8 cellular contexts compared by ENCODE assay signal in genomic region chr1:23019094-23019850, GRCh38. TPM values are rescaled to one million over a fixed set of nuclear protein-coding genes. Genes with fewer than 3 reads are reported as not detected.
DNase-seq lines count a peak whose midpoint lies in the region; ATAC-seq and TF ChIP-seq lines count a peak whose summit lies in the region.

KDM1A (plus strand) TSS chr1:23019468; CDS start chr1:23019597, 129 bp downstream.

- H3K4ac ChIP-seq in IMR-90 (ENCODE audit: low read depth, low read length) = peak within 1 kb of the TSS; percentile 84

- H3K4me1 ChIP-seq in IMR-90 (ENCODE audit: control insufficient read depth, insufficient read depth, low read length) = peaks cover 2% of the 10 kb centered on the region; the same call in 1 of the 2 replicates
- peaks cover 24% of the 10 kb centered on the region; the same call in 1 of the 2 replicates for H3K4me1 ChIP-seq in PC-3 (ENCODE audit: insufficient read depth, low read length)

- H3K4me3 ChIP-seq in IMR-90 (ENCODE audit: insufficient read depth, low read depth, low read length) (peak within 1 kb of the TSS; percentile 59), PC-3 (ENCODE audit: low read length) (peak within 1 kb of the TSS; percentile 94)

- H3K79me2 ChIP-seq in PC-3 (ENCODE audit: low read length) = peaks cover 54% of the 10 kb centered on the region

- 1% methylated on average over 26 of the region's 84 CpGs; no CpG with 5 or more reads in 1 of the 2 experiments for WGBS in IMR-90 (ENCODE audit: extremely low coverage in 2 of 2, insufficient read length in 1 of 2), 2 experiments

- POLR2A ChIA-PET in IMR-90 (lab: Charles Lee; ENCODE audit: unreplicated experiment) (interaction anchor here (1.0 kb wide), 1 partner anchor 24 kb away, joined by 3 read pairs; no protein-coding TSS in a partner anchor), PC-3 (lab: Charles Lee; ENCODE audit: unreplicated experiment) (interaction anchor here (0.5 to 0.6 kb wide), 3 partner anchors 23 to 1580 kb away, joined by 3 to 4 read pairs (median 3); no protein-coding TSS in a partner anchor)

- H3K9me1 ChIP-seq in IMR-90 (ENCODE audit: insufficient read depth, low read length) = no peaks in the 10 kb centered on the region

- peaks cover 0 to 35% of the 10 kb centered on the region in 2 experiments; a peak in 2 of 4 replicates for H3K79me1 ChIP-seq in IMR-90 (ENCODE audit: low read depth in 1 of 2, low read length in 2 of 2)

- H3K56ac ChIP-seq in IMR-90 (ENCODE audit: extremely low read depth, insufficient read depth, low read length) = peak within 1 kb of the TSS; percentile 70; the same call in 1 of the 2 replicates

- H4K5ac ChIP-seq in IMR-90 (ENCODE audit: low read depth, low read length) = peak within 1 kb of the TSS; percentile 87

- H2AK5ac ChIP-seq in IMR-90 (ENCODE audit: low read depth, low read length) = peak within 1 kb of the TSS; percentile 62

- H3K27ac ChIP-seq in IMR-90 (ENCODE audit: insufficient read depth, low read length) (peak within 1 kb of the TSS; percentile 67), PC-3 (ENCODE audit: low read length) (peak within 1 kb of the TSS; percentile 79), epithelial cell of prostate (peak within 1 kb of the TSS; percentile 60)

- in situ Hi-C loops in IMR-90 (cut with MboI; ENCODE audit: low sequenced_read_pairs) = no loop called here

- CTCF ChIA-PET in IMR-90 (lab: Yijun Ruan, JAX) = interaction anchor here (0.6 kb wide), 1 partner anchor 467 kb away, joined by 3 read pairs; no protein-coding TSS in a partner anchor
- CTCF ChIA-PET in PC-3 (lab: Charles Lee) = interaction anchor here (0.5 kb wide), 3 partner anchors 8 to 187 kb away, joined by 3 to 4 read pairs (median 3); no protein-coding TSS in a partner anchor

- H2BK5ac ChIP-seq in IMR-90 (ENCODE audit: low read depth, low read length, poor library complexity, severe bottlenecking) = peak within 1 kb of the TSS; percentile 82

- intact Hi-C loops in IMR-90 (cut with micrococcal nuclease) = no loop called here
- intact Hi-C loops in PC-3 (cut with micrococcal nuclease) = loop anchor here (1.0 kb wide), 1 partner anchor 8 kb away; no protein-coding TSS in a partner anchor

- no peaks in the 10 kb centered on the region for H3K27me3 ChIP-seq in IMR-90 (ENCODE audit: control insufficient read depth, insufficient read depth, low read length)
- H3K27me3 ChIP-seq in PC-3 (ENCODE audit: low read length) = no peaks in the 10 kb centered on the region

- H3K36me3 ChIP-seq in IMR-90 (ENCODE audit: control insufficient read depth, insufficient read depth, low read length) = no peaks in the 10 kb centered on the region
- H3K36me3 ChIP-seq in PC-3 (ENCODE audit: low read depth, low read length) = peaks cover 11% of the 10 kb centered on the region; the same call in 1 of the 2 replicates

- H2AK9ac ChIP-seq in IMR-90 (replicated peaks; ENCODE audit: low read depth, low read length, poor library complexity) = peak within 1 kb of the TSS; percentile 35

- ATAC-seq in GM21528 (IDR thresholded peaks at IDR 0.05; ENCODE audit: low FRiP score, unreplicated experiment) (peak; percentile 88), IMR-90 (ENCODE audit: low read depth) (peak; percentile 99), PC-3 (peak; percentile 95)

- peak within 1 kb of the TSS; percentile 88 for H3K9ac ChIP-seq in IMR-90 (ENCODE audit: low read depth, low read length)
- H3K9ac ChIP-seq in PC-3 (ENCODE audit: low read length) = peak within 1 kb of the TSS; percentile 97

- peaks cover 34% of the 10 kb centered on the region for H4K20me1 ChIP-seq in IMR-90 (ENCODE audit: insufficient read depth, low read length)
- peaks cover 39% of the 10 kb centered on the region for H4K20me1 ChIP-seq in PC-3 (ENCODE audit: low read length)

- H3K14ac ChIP-seq in IMR-90 (replicated peaks; ENCODE audit: low read depth, low read length) = peak within 1 kb of the TSS; percentile 84

- TF ChIP-seq RAD21 in IMR-90 (IDR thresholded peaks at IDR 0.05; ENCODE audit: low read length) = no peak

- H2BK15ac ChIP-seq in IMR-90 (ENCODE audit: low read depth, low read length) = no peak within 1 kb of the TSS

- H3K4me2 ChIP-seq in IMR-90 (ENCODE audit: low read depth, low read length) (peak within 1 kb of the TSS; percentile 98), PC-3 (ENCODE audit: low read length) (peak within 1 kb of the TSS; percentile 98)

- H3K9me3 ChIP-seq in IMR-90 (ENCODE audit: control insufficient read depth, insufficient read depth, low read length) (no peaks in the 10 kb centered on the region), PC-3 (ENCODE audit: low read length) (no peaks in the 10 kb centered on the region)

- TF ChIP-seq CTCF in IMR-90 (conservative IDR thresholded peaks at IDR 0.05; ENCODE audit: low read depth, low read length) (peak; percentile 54), PC-3 (conservative IDR thresholded peaks at IDR 0.05; ENCODE audit: low read depth, low read length) (no peak)

- peak within 1 kb of the TSS; percentile 89 to 99 for H4K8ac ChIP-seq in IMR-90 (ENCODE audit: low read depth in 2 of 2, low read length in 2 of 2)

- no peak within 1 kb of the TSS for H2BK20ac ChIP-seq in IMR-90 (ENCODE audit: low read depth, low read length)

- BruUV-seq in IMR-90 (replicated peaks; lab: Mats Ljungman, UMichigan) (no TSS peak), PC-3 (replicated peaks; lab: Mats Ljungman, UMichigan) (TSS peak; percentile 94)

- H4K91ac ChIP-seq in IMR-90 (ENCODE audit: insufficient read depth, low read depth, low read length) = peak within 1 kb of the TSS; percentile 48; the same call in 1 of the 2 replicates

- H3K18ac ChIP-seq in IMR-90 (ENCODE audit: low read depth, low read length) = peak within 1 kb of the TSS; percentile 20

- DNase-seq in DMS153 treated with DMSO at 0.1 percent for 48 hours (lab: John Stamatoyannopoulos, UW; ENCODE audit: unreplicated experiment) = peak; percentile 93
- DNase-seq in IMR-90 = peak; percentile 97
- peak; percentile 98 for DNase-seq in PC-3
- DNase-seq in activated T-cell treated with anti-CD3 and anti-CD28 coated beads for 48 hours (ENCODE audit: low read depth) = peak; percentile 94
- DNase-seq in epithelial cell of prostate (ENCODE audit: low read depth, low spot score) = peak; percentile 73
- DNase-seq in mucosa of gallbladder (ENCODE audit: low spot score) = peak; percentile 98
- DNase-seq in stimulated activated CD8-positive, alpha-beta memory T cell treated with anti-CD3 and anti-CD28 coated beads, Interleukin-4, amount 100 ng/mL, for 4 hours (ENCODE audit: low read depth in 2 of 2, low spot score in 1 of 2) = peak; percentile 88 to 92

- peak within 1 kb of the TSS; percentile 95 for H3K23ac ChIP-seq in IMR-90 (ENCODE audit: low read depth, low read length)

- H2AFZ ChIP-seq in IMR-90 (replicated peaks; ENCODE audit: low read length, poor library complexity) (peak within 1 kb of the TSS; percentile 90), PC-3 (ENCODE audit: low read length) (peak within 1 kb of the TSS; percentile 98)

- peak within 1 kb of the TSS; percentile 36; the same call in 1 of the 2 replicates for H2BK120ac ChIP-seq in IMR-90 (ENCODE audit: low read depth, low read length)

- H3F3A ChIP-seq in PC-3 (ENCODE audit: low read length, unreplicated experiment) = no peaks in the 10 kb centered on the region

- no peaks in the 10 kb centered on the region for H3K9me2 ChIP-seq in PC-3 (replicated peaks; ENCODE audit: low read length)

- peak; percentile 74 for TF ChIP-seq POLR2A in IMR-90 (IDR thresholded peaks at IDR 0.05; ENCODE audit: low read depth, low read length)

- dilution Hi-C loops in IMR-90 (cut with HindIII; ENCODE audit: low sequenced_read_pairs, unreplicated experiment) = no loop called here

TF ChIP-seq in IMR-90, 13 proteins besides CTCF, POLR2A, EP300 and RAD21:
- no peak for TF ChIP-seq CHD1 (IDR thresholded peaks at IDR 0.05; ENCODE audit: low read depth, low read length)
- no peak for TF ChIP-seq CEBPB (IDR thresholded peaks at IDR 0.05; ENCODE audit: low read depth, low read length)
- TF ChIP-seq SMC3 (IDR thresholded peaks at IDR 0.05; ENCODE audit: low read depth, low read length) = 0 out of 2 replicates have a peak, but pooled peaks have one; percentile 16
- TF ChIP-seq, protein P1, sequence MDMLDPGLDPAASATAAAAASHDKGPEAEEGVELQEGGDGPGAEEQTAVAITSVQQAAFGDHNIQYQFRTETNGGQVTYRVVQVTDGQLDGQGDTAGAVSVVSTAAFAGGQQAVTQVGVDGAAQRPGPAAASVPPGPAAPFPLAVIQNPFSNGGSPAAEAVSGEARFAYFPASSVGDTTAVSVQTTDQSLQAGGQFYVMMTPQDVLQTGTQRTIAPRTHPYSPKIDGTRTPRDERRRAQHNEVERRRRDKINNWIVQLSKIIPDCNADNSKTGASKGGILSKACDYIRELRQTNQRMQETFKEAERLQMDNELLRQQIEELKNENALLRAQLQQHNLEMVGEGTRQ (IDR thresholded peaks at IDR 0.05; ENCODE audit: low read depth, low read length) = peak; percentile 43
- peak; percentile 36; the same call in 1 of the 2 replicates for TF ChIP-seq MAZ (IDR thresholded peaks at IDR 0.05; ENCODE audit: borderline replicate concordance, low read depth, low read length)
- TF ChIP-seq BHLHE40 (IDR thresholded peaks at IDR 0.05; ENCODE audit: low read depth, low read length) = peak; percentile 58; the same call in 1 of the 2 replicates
- TF ChIP-seq RCOR1 (IDR thresholded peaks at IDR 0.05; ENCODE audit: insufficient replicate concordance, low read length) = no peak
- TF ChIP-seq FOS (IDR thresholded peaks at IDR 0.05; ENCODE audit: low read depth, low read length) = no peak
- TF ChIP-seq MXI1 (IDR thresholded peaks at IDR 0.05; ENCODE audit: borderline replicate concordance, low read depth, low read length) = peak; percentile 87; the same call in 1 of the 2 replicates
- TF ChIP-seq, protein P2, sequence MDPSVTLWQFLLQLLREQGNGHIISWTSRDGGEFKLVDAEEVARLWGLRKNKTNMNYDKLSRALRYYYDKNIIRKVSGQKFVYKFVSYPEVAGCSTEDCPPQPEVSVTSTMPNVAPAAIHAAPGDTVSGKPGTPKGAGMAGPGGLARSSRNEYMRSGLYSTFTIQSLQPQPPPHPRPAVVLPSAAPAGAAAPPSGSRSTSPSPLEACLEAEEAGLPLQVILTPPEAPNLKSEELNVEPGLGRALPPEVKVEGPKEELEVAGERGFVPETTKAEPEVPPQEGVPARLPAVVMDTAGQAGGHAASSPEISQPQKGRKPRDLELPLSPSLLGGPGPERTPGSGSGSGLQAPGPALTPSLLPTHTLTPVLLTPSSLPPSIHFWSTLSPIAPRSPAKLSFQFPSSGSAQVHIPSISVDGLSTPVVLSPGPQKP (IDR thresholded peaks at IDR 0.05; ENCODE audit: borderline replicate concordance, low read depth, low read length) = no peak
- TF ChIP-seq NFE2L2 (IDR thresholded peaks at IDR 0.05; ENCODE audit: low read depth, low read length) = no peak
- no peak for TF ChIP-seq MAFK (IDR thresholded peaks at IDR 0.05; ENCODE audit: low read depth, low read length)
- no peak for TF ChIP-seq RFX5 (IDR thresholded peaks at IDR 0.05; ENCODE audit: low read depth, low read length)
TF ChIP-seq in IMR-90: peak in this region for 5.

RNA-seq across cellular contexts. Expression of gene KDM1A, which starts in this region (rescaled TPM):
- total RNA-seq in IMR-90 (2012; rRNA removed) = 104 and 148 TPM in 2 replicates
- polyA plus RNA-seq in IMR-90 (2012; rRNA removed) = 54.9 and 58.7 TPM in 2 replicates
- 41.1 and 81.9 TPM in 2 replicates for polyA plus RNA-seq in IMR-90 (2012; cell fraction: cytosol; rRNA removed)
- polyA plus RNA-seq in IMR-90 (2012; cell fraction: nucleus; rRNA removed; ENCODE audit: low replicate concordance) = 37.7 and 93.7 TPM in 2 replicates
- total RNA-seq in PC-3 (2014; rRNA removed) = 186 and 229 TPM in 2 replicates
- 44.9 TPM for total RNA-seq in mucosa of gallbladder

Comparison
In these comparisons a context has a peak if more than half of its experiments do, and no peak if none do; other contexts are left out.
1. Peak in every context shown above with its lines: DNase-seq, ATAC-seq, H3K4me3 ChIP-seq and H3K27ac ChIP-seq.